In genomic region chr10:28822719-28823464, GRCh38 we compare ENCODE assay signal across 1 cellular context.
TF ChIP-seq lines count a peak whose summit lies in the region.

No MANE protein-coding gene starts in this region.

TF ChIP-seq in IMR-90, 13 proteins besides CTCF, POLR2A, EP300 and RAD21:
- TF ChIP-seq RCOR1 (IDR thresholded peaks at IDR 0.05; ENCODE audit: insufficient replicate concordance, low read length) (no peak), MAFK (IDR thresholded peaks at IDR 0.05; ENCODE audit: low read depth, low read length) (no peak), SMC3 (IDR thresholded peaks at IDR 0.05; ENCODE audit: low read depth, low read length) (no peak), MAZ (IDR thresholded peaks at IDR 0.05; ENCODE audit: borderline replicate concordance, low read depth, low read length) (no peak), NFE2L2 (IDR thresholded peaks at IDR 0.05; ENCODE audit: low read depth, low read length) (no peak), FOS (IDR thresholded peaks at IDR 0.05; ENCODE audit: low read depth, low read length) (no peak), CEBPB (IDR thresholded peaks at IDR 0.05; ENCODE audit: low read depth, low read length) (no peak), CHD1 (IDR thresholded peaks at IDR 0.05; ENCODE audit: low read depth, low read length) (no peak), ELK1 (IDR thresholded peaks at IDR 0.05; ENCODE audit: borderline replicate concordance, low read depth, low read length) (no peak), USF2 (IDR thresholded peaks at IDR 0.05; ENCODE audit: low read depth, low read length) (no peak), RFX5 (IDR thresholded peaks at IDR 0.05; ENCODE audit: low read depth, low read length) (no peak), BHLHE40 (IDR thresholded peaks at IDR 0.05; ENCODE audit: low read depth, low read length) (no peak)
TF ChIP-seq in IMR-90: peak in this region for 0.
